Comparison of ENCODE assay signal across 2 cellular contexts in genomic region chr13:34021619-34022018, GRCh38.
TF ChIP-seq lines count a peak whose summit lies in the region.

No MANE protein-coding gene starts in this region.

TF ChIP-seq in HepG2, 621 proteins besides CTCF, POLR2A, EP300 and RAD21:
- TF ChIP-seq TCF7L2 (IDR thresholded peaks at IDR 0.05; ENCODE audit: low read depth, low read length), result no peak
- peak; percentile 98 for TF ChIP-seq ZNF567 (CRISPR knock-in tag; IDR thresholded peaks at IDR 0.05; ENCODE audit: borderline replicate concordance)

TF ChIP-seq in HEK293, 187 proteins besides CTCF, POLR2A, EP300 and RAD21 (continued from another document):
- TF ChIP-seq SETDB1 (IDR thresholded peaks at IDR 0.05; ENCODE audit: insufficient read length, low read length) (peak; percentile 47), ZNF366 (tag by site-specific recombination; conservative IDR thresholded peaks at IDR 0.05) (no peak), ZNF18 (tag by site-specific recombination; IDR thresholded peaks at IDR 0.05) (no peak), ZNF274 (IDR thresholded peaks at IDR 0.05; ENCODE audit: low read length) (no peak), ZNF274 (tag by site-specific recombination; IDR thresholded peaks at IDR 0.05; ENCODE audit: borderline replicate concordance) (no peak), ZNF394 (tag by site-specific recombination; IDR thresholded peaks at IDR 0.05; ENCODE audit: borderline replicate concordance) (no peak), ZNF433 (tag by site-specific recombination; IDR thresholded peaks at IDR 0.05; ENCODE audit: low read depth) (no peak)
